In genomic region chr3:123283074-123283473, GRCh38 we compare ENCODE assay signal across 20 cellular contexts.
DNase-seq lines count a peak whose midpoint lies in the region; ATAC-seq, FAIRE-seq and TF ChIP-seq lines count a peak whose summit lies in the region.
"Had no signal": no experiment of that assay in that cellular context is flagged by ENCODE, and none has a peak within 500 bp of the region (broad histone marks: within the 10 kb centered on the region; RNA-seq: fewer than 3 reads in every experiment).

No MANE protein-coding gene starts in this region.

- H3K27ac ChIP-seq in upper lobe of left lung (no peak overlapping the region), substantia nigra (ENCODE audit: low read depth, low read length, poor library complexity, severe bottlenecking) (no peak overlapping the region)
- H3K27ac ChIP-seq: GM23248 had no signal

- H3K9me3 ChIP-seq in upper lobe of left lung, result no peaks in the 10 kb centered on the region
- H3K9me3 ChIP-seq: BE2C had no signal

- H3K4me3 Mint-ChIP-seq in stimulated activated effector memory CD8-positive, alpha-beta T cell treated with anti-CD3 and anti-CD28 coated beads, Interleukin-12 subunit alpha, Interleukin-12 subunit beta, amount 100 ng/mL, for 72 hours, result no peak overlapping the region
- H3K4me3 Mint-ChIP-seq: CD4-positive, CD25-positive, alpha-beta regulatory T cell; CD8-positive, alpha-beta memory T cell; HFFc6; IgD-negative memory B cell had no signal

- no peaks in the 10 kb centered on the region for H3K4me1 ChIP-seq in upper lobe of left lung

- peak; percentile 3 for DNase-seq in AG20443 (ENCODE audit: low spot score)
- DNase-seq in D721Med (ENCODE audit: insufficient read length, low spot score), result peak; percentile 11
- peak; percentile 1 for DNase-seq in germinal center (ENCODE audit: low spot score)
- DNase-seq in stimulated activated effector memory CD8-positive, alpha-beta T cell treated with anti-CD3 and anti-CD28 coated beads, Interleukin-12 subunit alpha, Interleukin-12 subunit beta, amount 100 ng/mL, for 72 hours (ENCODE audit: low spot score in 2 of 2), result no peak
- DNase-seq in upper lobe of left lung, result no peak
- no peak for DNase-seq in substantia nigra (lab: John Stamatoyannopoulos, UW)
- DNase-seq: BE2C; C1 segment of cervical spinal cord; CD4-positive, CD25-positive, alpha-beta regulatory T cell; CD8-positive, alpha-beta memory T cell; COR-L47; DMS153; DMS79 treated with DMSO at 0.1 percent for 48 hours; GF-D8; GM23248; HFFc6; KBM-7 had no signal

- peaks cover 3% of the 10 kb centered on the region for H3K9me3 Mint-ChIP-seq in stimulated activated effector memory CD8-positive, alpha-beta T cell treated with anti-CD3 and anti-CD28 coated beads, Interleukin-12 subunit alpha, Interleukin-12 subunit beta, amount 100 ng/mL, for 72 hours
- H3K9me3 Mint-ChIP-seq: CD8-positive, alpha-beta memory T cell; HFFc6 had no signal

- TF ChIP-seq EP300 in upper lobe of left lung (IDR thresholded peaks at IDR 0.05), result no peak

- TF ChIP-seq CTCF in D721Med (IDR thresholded peaks at IDR 0.05; ENCODE audit: insufficient read depth, missing control alignments), result no peak
- TF ChIP-seq CTCF in upper lobe of left lung (IDR thresholded peaks at IDR 0.05), result no peak

- no peaks in the 10 kb centered on the region for H3K36me3 Mint-ChIP-seq in stimulated activated effector memory CD8-positive, alpha-beta T cell treated with anti-CD3 and anti-CD28 coated beads, Interleukin-12 subunit alpha, Interleukin-12 subunit beta, amount 100 ng/mL, for 72 hours

- no peak for ATAC-seq in stimulated activated effector memory CD8-positive, alpha-beta T cell treated with anti-CD3 and anti-CD28 coated beads, Interleukin-12 subunit alpha, Interleukin-12 subunit beta, amount 100 ng/mL, for 72 hours
- no peak for ATAC-seq in HG03097 (IDR thresholded peaks at IDR 0.05; ENCODE audit: low FRiP score, unreplicated experiment)
- ATAC-seq in upper lobe of left lung (ENCODE audit: low FRiP score in 2 of 2), result no peak
- ATAC-seq: HCT116 had no signal

- 84 to 86% methylated on average over 7 to 9 of the region's 9 CpGs for WGBS in upper lobe of left lung, 2 donors

- H3K4me3 ChIP-seq in upper lobe of left lung, result no peak overlapping the region
- H3K4me3 ChIP-seq: GM23248 had no signal

- no peak for FAIRE-seq in D721Med (lab: Jason Lieb, UNC)

- H3K36me3 ChIP-seq in upper lobe of left lung, result no peaks in the 10 kb centered on the region
- H3K36me3 ChIP-seq: BE2C had no signal

- peaks cover 9% of the 10 kb centered on the region for H3K4me1 Mint-ChIP-seq in stimulated activated effector memory CD8-positive, alpha-beta T cell treated with anti-CD3 and anti-CD28 coated beads, Interleukin-12 subunit alpha, Interleukin-12 subunit beta, amount 100 ng/mL, for 72 hours
- H3K4me1 Mint-ChIP-seq: CD8-positive, alpha-beta memory T cell; IgD-negative memory B cell had no signal

- H3K27ac Mint-ChIP-seq in stimulated activated effector memory CD8-positive, alpha-beta T cell treated with anti-CD3 and anti-CD28 coated beads, Interleukin-12 subunit alpha, Interleukin-12 subunit beta, amount 100 ng/mL, for 72 hours, result peak overlapping the region; percentile 63
- H3K27ac Mint-ChIP-seq: CD8-positive, alpha-beta memory T cell; HFFc6 had no signal

- no peak for TF ChIP-seq POLR2A in upper lobe of left lung (IDR thresholded peaks at IDR 0.05)

- H3K27me3 ChIP-seq in upper lobe of left lung, result no peaks in the 10 kb centered on the region
- H3K27me3 ChIP-seq: BE2C had no signal

Comparison
In these comparisons a context has a peak if more than half of its experiments do, and no peak if none do; other contexts are left out.
1. DNase-seq: peak in AG20443 (single experiment), D721Med (single experiment) and germinal center (single experiment); none in stimulated activated effector memory CD8-positive, alpha-beta T cell treated with anti-CD3 and anti-CD28 coated beads, Interleukin-12 subunit alpha, Interleukin-12 subunit beta, amount 100 ng/mL, for 72 hours (0 of 2), upper lobe of left lung (0 of 2) and substantia nigra (0 of 49).